21 cellular contexts compared by ENCODE assay signal in the genomic region with DNA sequence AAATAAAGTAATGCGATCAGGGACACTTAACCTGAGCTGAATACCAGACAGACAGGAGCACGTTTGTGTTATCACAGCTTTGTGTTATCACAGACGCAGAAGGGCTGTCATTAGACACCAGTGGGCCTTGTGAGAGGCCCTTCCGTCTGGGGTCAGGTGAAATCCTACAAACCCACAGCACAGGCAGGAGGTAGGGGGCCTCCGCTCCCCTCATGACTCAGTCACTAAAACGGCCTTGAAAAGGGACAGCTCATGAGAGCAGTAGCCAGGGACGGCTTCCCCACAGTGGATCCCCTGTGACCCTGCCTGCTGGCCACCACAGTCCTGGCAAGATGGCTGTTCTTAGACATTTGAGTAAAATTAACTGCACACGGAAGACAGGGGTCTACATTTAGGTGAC.
"Had no signal": no experiment of that assay in that cellular context is flagged by ENCODE, and none has a peak within 500 bp of the region (broad histone marks: within the 10 kb centered on the region; RNA-seq: fewer than 3 reads in every experiment).

No MANE protein-coding gene starts in this region.

- H3K27ac ChIP-seq: dorsolateral prefrontal cortex, parathyroid adenoma, prostate gland, right atrium auricular region, thoracic aorta, tibial nerve, upper lobe of left lung, uterus had no signal

- H3K79me2 ChIP-seq: parathyroid adenoma had no signal

- H3K36me3 ChIP-seq: prostate gland, right atrium auricular region, thoracic aorta, tibial nerve, upper lobe of left lung, uterus had no signal

- DNase-seq: cerebellar nuclear complex; dorsolateral prefrontal cortex; effector CD4-positive, alpha-beta T cell; hypothalamus; immature natural killer cell; islet precursor cell; naive thymus-derived CD4-positive, alpha-beta T cell; occipital lobe; stimulated activated CD4-positive, alpha-beta T cell treated with anti-CD3 and anti-CD28 coated beads, Interleukin-15, amount 100 ng/mL, for 24 hours; stimulated activated CD4-positive, alpha-beta T cell treated with anti-CD3 and anti-CD28 coated beads, Interleukin-2, amount 100 ng/mL, for 48 hours; stimulated activated naive B cell treated with anti-CD40 and anti-IgM and Interleukin-4, amounts not matched to agents 10 μg/mL and 1 μg/mL and 100 μg/mL, for 72 hours; upper lobe of left lung; uterus had no signal

- H3K9me3 ChIP-seq: prostate gland, right atrium auricular region, thoracic aorta, upper lobe of left lung, uterus had no signal

- ATAC-seq: left lobe of liver; naive thymus-derived CD4-positive, alpha-beta T cell; sciatic nerve; stimulated activated naive B cell treated with anti-CD40 and anti-IgM and Interleukin-4, amounts not matched to agents 10 μg/mL and 1 μg/mL and 100 μg/mL, for 72 hours had no signal

- H3K4me1 ChIP-seq: parathyroid adenoma, prostate gland, right atrium auricular region, tibial nerve, upper lobe of left lung, uterus had no signal

- H3K4me3 ChIP-seq: dorsolateral prefrontal cortex, lung, prostate gland, right atrium auricular region, thoracic aorta, tibial nerve, upper lobe of left lung, uterus had no signal

- H3K27me3 ChIP-seq: right atrium auricular region, tibial nerve, upper lobe of left lung, uterus had no signal

- H2AFZ ChIP-seq: parathyroid adenoma had no signal
